ENCODE assay signal across 12 cellular contexts in genomic region chr17:45395569-45396415, GRCh38. TPM values are rescaled to one million over a fixed set of nuclear protein-coding genes. Genes with fewer than 3 reads are reported as not detected.
A peak's percentile ranks its signal among the peaks of the same experiment; 100 is the strongest.
DNase-seq lines count a peak whose midpoint lies in the region; ATAC-seq and TF ChIP-seq lines count a peak whose summit lies in the region.
"Had no signal": no experiment of that assay in that cellular context is flagged by ENCODE, and none has a peak within 500 bp of the region (broad histone marks: within the 10 kb centered on the region; RNA-seq: fewer than 3 reads in every experiment).

No MANE protein-coding gene starts in this region.

- CTCF ChIA-PET in mammary epithelial cell (lab: Charles Lee; ENCODE audit: low non-redundant PET), result interaction anchor here (0.6 to 0.7 kb wide), 2 partner anchors 29 to 100 kb away, joined by 3 to 4 read pairs; no protein-coding TSS in a partner anchor

- no peak overlapping the region for H3K9ac ChIP-seq in mammary epithelial cell (ENCODE audit: insufficient read depth, low read length)

- TF ChIP-seq EP300 in esophagus muscularis mucosa (IDR thresholded peaks at IDR 0.05) (no peak), tibial nerve (IDR thresholded peaks at IDR 0.05) (no peak)

- no peaks in the 10 kb centered on the region for H3K4me1 ChIP-seq in breast epithelium
- no peaks in the 10 kb centered on the region for H3K4me1 ChIP-seq in mammary epithelial cell (ENCODE audit: insufficient read depth, low read length)
- H3K4me1 ChIP-seq in esophagus muscularis mucosa, result peaks cover 6 to 17% (median 14%) of the 10 kb centered on the region in 4 donors
- H3K4me1 ChIP-seq in neutrophil (ENCODE audit: control insufficient read depth in 1 of 2, insufficient read depth in 1 of 2, low read depth in 1 of 2, low read length in 1 of 2), result no peaks in the 10 kb centered on the region
- H3K4me1 ChIP-seq in tibial nerve, result peaks cover 0 to 12% (median 0%) of the 10 kb centered on the region in 4 donors
- peaks cover 0 to 6% of the 10 kb centered on the region in 2 donors for H3K4me1 ChIP-seq in left lung
- H3K4me1 ChIP-seq: Caco-2 had no signal

- no peak overlapping the region for H2AFZ ChIP-seq in mammary epithelial cell (ENCODE audit: low read depth, low read length)

- H3K4me3 ChIP-seq in breast epithelium (peak overlapping the region in 2 of 3 donors; percentile 34 to 53), mammary epithelial cell (replicated peaks in 1 of 3; ENCODE audit: insufficient read depth in 1 of 3, low read depth in 2 of 3, low read length in 3 of 3) (no peak overlapping the region), esophagus muscularis mucosa (peak overlapping the region; percentile 44 to 53 (median 46)), neutrophil (ENCODE audit: low read depth in 1 of 2, low read length in 1 of 2) (no peak overlapping the region), tibial nerve (peak overlapping the region; percentile 6 to 40 (median 21)), left lung (no peak overlapping the region)
- H3K4me3 ChIP-seq: mucosa of descending colon had no signal

- 90% methylated on average over 19 of the region's 60 CpGs for WGBS in mammary epithelial cell (ENCODE audit: low coverage, missing lambda C conversion rate)
- WGBS in esophagus muscularis mucosa, result 74% methylated on average over 37 of the region's 60 CpGs
- WGBS in tibial nerve, 2 donors, result 45 to 61% methylated on average over 46 to 60 of the region's 60 CpGs

- H4K20me1 ChIP-seq in mammary epithelial cell (ENCODE audit: insufficient read depth, low read length), result no peaks in the 10 kb centered on the region

- no peaks in the 10 kb centered on the region for H3K79me2 ChIP-seq in mammary epithelial cell (ENCODE audit: insufficient read depth, low read length)

- no peak for DNase-seq in breast epithelium (ENCODE audit: low spot score in 2 of 2)
- no peak for DNase-seq in mammary epithelial cell
- DNase-seq in esophagus muscularis mucosa (ENCODE audit: extremely low spot score), result no peak
- no peak for DNase-seq in tibial nerve (ENCODE audit: low spot score in 2 of 2)
- DNase-seq in NOMO-1 treated with DMSO at 0.1 percent for 48 hours (lab: John Stamatoyannopoulos, UW; ENCODE audit: unreplicated experiment), result no peak
- no peak for DNase-seq in left lung
- DNase-seq: stimulated activated naive B cell treated with anti-CD40 and anti-IgM and Interleukin-4, amounts not matched to agents 10 μg/mL and 1 μg/mL and 100 μg/mL, for 72 hours had no signal

- BruUV-seq in mammary epithelial cell (replicated peaks; lab: Mats Ljungman, UMichigan), result no TSS peak

- in situ Hi-C loops in mammary epithelial cell (cut with MboI; ENCODE audit: low sequenced_read_pairs in 2 of 2), result no loop called here

- ATAC-seq in HG03108 (IDR thresholded peaks at IDR 0.05; ENCODE audit: unreplicated experiment) (no peak), left lung (no peak)

- H3K27me3 ChIP-seq in breast epithelium, result no peaks in the 10 kb centered on the region
- no peaks in the 10 kb centered on the region for H3K27me3 ChIP-seq in mammary epithelial cell (ENCODE audit: insufficient read depth, low read length)
- H3K27me3 ChIP-seq in esophagus muscularis mucosa, result peaks cover 0 to 5% (median 0%) of the 10 kb centered on the region in 4 donors
- H3K27me3 ChIP-seq in neutrophil, result peaks cover 7% of the 10 kb centered on the region
- peaks cover 0 to 6% of the 10 kb centered on the region in 2 donors for H3K27me3 ChIP-seq in tibial nerve
- no peaks in the 10 kb centered on the region for H3K27me3 ChIP-seq in left lung

- no peak for TF ChIP-seq CTCF in breast epithelium (IDR thresholded peaks at IDR 0.05)
- TF ChIP-seq CTCF in mammary epithelial cell (conservative IDR thresholded peaks at IDR 0.05 in 1 of 2, IDR thresholded peaks at IDR 0.05 in 1 of 2; ENCODE audit: extremely low read depth in 1 of 2, insufficient read depth in 1 of 2, low read depth in 1 of 2, low read length in 2 of 2), result no peak
- no peak for TF ChIP-seq CTCF in esophagus muscularis mucosa (IDR thresholded peaks at IDR 0.05)
- no peak for TF ChIP-seq CTCF in neutrophil (IDR thresholded peaks at IDR 0.05)
- no peak for TF ChIP-seq CTCF in tibial nerve (IDR thresholded peaks at IDR 0.05)
- no peak for TF ChIP-seq CTCF in left lung (IDR thresholded peaks at IDR 0.05)

- no peak overlapping the region for H3K4me2 ChIP-seq in mammary epithelial cell (ENCODE audit: insufficient read depth, low read depth, low read length)

- no peaks in the 10 kb centered on the region for H3K9me3 ChIP-seq in breast epithelium
- H3K9me3 ChIP-seq in mammary epithelial cell (replicated peaks; ENCODE audit: insufficient read depth, low read length), result no peaks in the 10 kb centered on the region
- H3K9me3 ChIP-seq in esophagus muscularis mucosa, result no peaks in the 10 kb centered on the region
- no peaks in the 10 kb centered on the region for H3K9me3 ChIP-seq in neutrophil
- H3K9me3 ChIP-seq in tibial nerve, result no peaks in the 10 kb centered on the region
- H3K9me3 ChIP-seq in left lung, result no peaks in the 10 kb centered on the region
- H3K9me3 ChIP-seq: Caco-2, mucosa of descending colon had no signal

- intact Hi-C loops in breast epithelium (cut with DNase I; ENCODE audit: low total_unique reads), result no loop called here
- intact Hi-C loops in mammary epithelial cell (cut with micrococcal nuclease), result loop anchor here (2.0 kb wide), 2 partner anchors 21 to 29 kb away; no protein-coding TSS in a partner anchor
- intact Hi-C loops in esophagus muscularis mucosa (cut with DNase I), result no loop called here
- intact Hi-C loops in left lung (cut with DNase I), result no loop called here

- H3K27ac ChIP-seq in breast epithelium (no peak overlapping the region), mammary epithelial cell (ENCODE audit: insufficient read depth, low read depth, low read length) (no peak overlapping the region), esophagus muscularis mucosa (replicated peaks in 1 of 4) (no peak overlapping the region), neutrophil (peak overlapping the region; percentile 7), tibial nerve (no peak overlapping the region), left lung (no peak overlapping the region)
- H3K27ac ChIP-seq: 22Rv1 had no signal

- no peaks in the 10 kb centered on the region for H3K36me3 ChIP-seq in breast epithelium
- peaks cover 7% of the 10 kb centered on the region for H3K36me3 ChIP-seq in mammary epithelial cell (ENCODE audit: insufficient read depth, low read length)
- H3K36me3 ChIP-seq in esophagus muscularis mucosa, result peaks cover 0 to 63% (median 23%) of the 10 kb centered on the region in 4 donors
- peaks cover 76% of the 10 kb centered on the region for H3K36me3 ChIP-seq in neutrophil
- peaks cover 0 to 27% (median 5%) of the 10 kb centered on the region in 3 donors for H3K36me3 ChIP-seq in tibial nerve
- peaks cover 0 to 74% of the 10 kb centered on the region in 2 donors for H3K36me3 ChIP-seq in left lung

- dilution Hi-C loops in mammary epithelial cell (cut with HindIII; ENCODE audit: low sequenced_read_pairs), result loop anchor here (10.0 kb wide), 1 partner anchor 241 kb away; no protein-coding TSS in a partner anchor

- no peak for TF ChIP-seq POLR2A in breast epithelium (IDR thresholded peaks at IDR 0.05)
- no peak for TF ChIP-seq POLR2A in esophagus muscularis mucosa (IDR thresholded peaks at IDR 0.05; ENCODE audit: low read depth)
- no peak for TF ChIP-seq POLR2A in tibial nerve (IDR thresholded peaks at IDR 0.05)

RNA-seq across cellular contexts. Expression of gene ARHGAP27, which starts 36.9 kb away (rescaled TPM):
- total RNA-seq in breast epithelium (10 to 100 TPM; 17.3 to 28.8 (median 17.6) TPM), mammary epithelial cell (10 to 100 TPM; 24.8 to 31.3 TPM), esophagus muscularis mucosa (10 to 100 TPM; 11.2 to 15.0 (median 12.9) TPM), tibial nerve (10 to 100 TPM; 18.4 to 36.3 (median 22.5) TPM), left lung (10 to 100 TPM; 62.4 to 80.6 TPM)
- 18.5 TPM for polyA plus RNA-seq in mammary epithelial cell
- polyA minus RNA-seq in mammary epithelial cell, result 11.2 TPM

Comparison
In these comparisons a context has a peak if more than half of its experiments do, and no peak if none do; other contexts are left out.
1. H3K4me3 ChIP-seq: peak in breast epithelium (2 of 3), esophagus muscularis mucosa (4 of 4) and tibial nerve (4 of 4); none in mammary epithelial cell (0 of 3), neutrophil (0 of 2) and left lung (0 of 2).